Comparison of ENCODE assay signal across 1 cellular context in the genomic region with DNA sequence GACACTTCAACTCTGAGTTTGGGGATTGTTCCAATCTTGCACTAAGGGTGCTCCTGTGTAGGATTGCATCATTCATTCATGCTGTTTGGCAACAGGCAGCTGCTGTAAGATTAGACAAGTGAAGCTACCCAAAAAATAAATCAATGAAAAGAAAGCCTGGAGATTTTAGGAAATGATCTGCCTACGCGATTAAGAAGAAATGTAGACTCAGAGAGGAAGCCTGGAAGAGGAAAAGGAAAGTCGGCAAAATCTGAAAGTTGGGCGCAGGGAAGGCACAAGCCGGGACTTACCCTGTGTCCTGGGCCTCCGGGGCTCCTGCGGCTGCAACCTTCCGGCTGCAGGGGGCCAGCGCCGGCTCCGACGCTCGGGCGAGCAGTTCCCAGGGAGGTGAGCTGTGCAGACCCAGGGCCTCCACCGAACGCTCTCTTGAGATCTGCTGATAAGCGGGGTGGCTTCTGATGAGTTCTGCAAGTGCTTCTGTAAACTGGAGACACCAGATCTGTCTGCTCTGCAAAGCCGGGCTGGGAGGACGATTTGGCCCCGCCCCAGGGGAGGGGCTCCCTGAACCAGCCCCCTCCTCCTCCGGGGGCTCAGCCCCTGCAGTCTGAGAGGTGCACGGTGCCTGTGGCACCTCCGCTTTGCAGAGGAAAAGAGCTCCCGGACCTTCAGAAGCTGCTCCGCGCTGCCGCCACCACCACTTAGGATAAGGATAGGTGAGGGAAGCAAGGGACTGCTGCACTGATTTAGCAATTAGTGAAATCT.
A peak's percentile ranks its signal among the peaks of the same experiment; 100 is the strongest.
TF ChIP-seq lines count a peak whose summit lies in the region.

No MANE protein-coding gene starts in this region.

TF ChIP-seq in SK-N-SH, 30 proteins besides CTCF, POLR2A, EP300 and RAD21 (continued from another document):
- TF ChIP-seq, protein P1, sequence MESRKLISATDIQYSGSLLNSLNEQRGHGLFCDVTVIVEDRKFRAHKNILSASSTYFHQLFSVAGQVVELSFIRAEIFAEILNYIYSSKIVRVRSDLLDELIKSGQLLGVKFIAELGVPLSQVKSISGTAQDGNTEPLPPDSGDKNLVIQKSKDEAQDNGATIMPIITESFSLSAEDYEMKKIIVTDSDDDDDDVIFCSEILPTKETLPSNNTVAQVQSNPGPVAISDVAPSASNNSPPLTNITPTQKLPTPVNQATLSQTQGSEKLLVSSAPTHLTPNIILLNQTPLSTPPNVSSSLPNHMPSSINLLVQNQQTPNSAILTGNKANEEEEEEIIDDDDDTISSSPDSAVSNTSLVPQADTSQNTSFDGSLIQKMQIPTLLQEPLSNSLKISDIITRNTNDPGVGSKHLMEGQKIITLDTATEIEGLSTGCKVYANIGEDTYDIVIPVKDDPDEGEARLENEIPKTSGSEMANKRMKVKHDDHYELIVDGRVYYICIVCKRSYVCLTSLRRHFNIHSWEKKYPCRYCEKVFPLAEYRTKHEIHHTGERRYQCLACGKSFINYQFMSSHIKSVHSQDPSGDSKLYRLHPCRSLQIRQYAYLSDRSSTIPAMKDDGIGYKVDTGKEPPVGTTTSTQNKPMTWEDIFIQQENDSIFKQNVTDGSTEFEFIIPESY (IDR thresholded peaks at IDR 0.05; ENCODE audit: borderline replicate concordance, low read depth), result no peak
- TF ChIP-seq TAF1 (IDR thresholded peaks at IDR 0.05; ENCODE audit: borderline replicate concordance, low read depth, low read length) (peak; percentile 87), RCOR1 (IDR thresholded peaks at IDR 0.05; ENCODE audit: low read length) (no peak), TCF12 (IDR thresholded peaks at IDR 0.05) (no peak; the same call in 1 of the 2 replicates), IRF3 (IDR thresholded peaks at IDR 0.05; ENCODE audit: low read depth, low read length) (no peak), CHD2 (IDR thresholded peaks at IDR 0.05; ENCODE audit: low read length, partially characterized antibody) (no peak), RXRA (IDR thresholded peaks at IDR 0.05; ENCODE audit: borderline replicate concordance, low read depth) (no peak), JUND (IDR thresholded peaks at IDR 0.05) (no peak), TEAD4 (IDR thresholded peaks at IDR 0.05; ENCODE audit: borderline replicate concordance, insufficient read depth) (no peak), SMC3 (IDR thresholded peaks at IDR 0.05; ENCODE audit: low read depth, low read length) (peak; percentile 2), NFIC (IDR thresholded peaks at IDR 0.05; ENCODE audit: borderline replicate concordance) (no peak), FOXJ3 (CRISPR knock-in tag; IDR thresholded peaks at IDR 0.05) (peak; percentile 61; the same call in 1 of the 2 replicates), MEF2A (IDR thresholded peaks at IDR 0.05; ENCODE audit: borderline replicate concordance, low read depth) (no peak), POLR2AphosphoS5 (IDR thresholded peaks at IDR 0.05; ENCODE audit: low read depth, low read length) (peak; percentile 89), FOSL2 (IDR thresholded peaks at IDR 0.05; ENCODE audit: borderline replicate concordance, low read depth) (no peak), MAX (IDR thresholded peaks at IDR 0.05; ENCODE audit: low read depth) (peak; percentile 58; the same call in 1 of the 2 replicates), MXI1 (IDR thresholded peaks at IDR 0.05; ENCODE audit: low read depth, low read length) (peak; percentile 68; the same call in 1 of the 2 replicates)
- TF ChIP-seq, protein P2, sequence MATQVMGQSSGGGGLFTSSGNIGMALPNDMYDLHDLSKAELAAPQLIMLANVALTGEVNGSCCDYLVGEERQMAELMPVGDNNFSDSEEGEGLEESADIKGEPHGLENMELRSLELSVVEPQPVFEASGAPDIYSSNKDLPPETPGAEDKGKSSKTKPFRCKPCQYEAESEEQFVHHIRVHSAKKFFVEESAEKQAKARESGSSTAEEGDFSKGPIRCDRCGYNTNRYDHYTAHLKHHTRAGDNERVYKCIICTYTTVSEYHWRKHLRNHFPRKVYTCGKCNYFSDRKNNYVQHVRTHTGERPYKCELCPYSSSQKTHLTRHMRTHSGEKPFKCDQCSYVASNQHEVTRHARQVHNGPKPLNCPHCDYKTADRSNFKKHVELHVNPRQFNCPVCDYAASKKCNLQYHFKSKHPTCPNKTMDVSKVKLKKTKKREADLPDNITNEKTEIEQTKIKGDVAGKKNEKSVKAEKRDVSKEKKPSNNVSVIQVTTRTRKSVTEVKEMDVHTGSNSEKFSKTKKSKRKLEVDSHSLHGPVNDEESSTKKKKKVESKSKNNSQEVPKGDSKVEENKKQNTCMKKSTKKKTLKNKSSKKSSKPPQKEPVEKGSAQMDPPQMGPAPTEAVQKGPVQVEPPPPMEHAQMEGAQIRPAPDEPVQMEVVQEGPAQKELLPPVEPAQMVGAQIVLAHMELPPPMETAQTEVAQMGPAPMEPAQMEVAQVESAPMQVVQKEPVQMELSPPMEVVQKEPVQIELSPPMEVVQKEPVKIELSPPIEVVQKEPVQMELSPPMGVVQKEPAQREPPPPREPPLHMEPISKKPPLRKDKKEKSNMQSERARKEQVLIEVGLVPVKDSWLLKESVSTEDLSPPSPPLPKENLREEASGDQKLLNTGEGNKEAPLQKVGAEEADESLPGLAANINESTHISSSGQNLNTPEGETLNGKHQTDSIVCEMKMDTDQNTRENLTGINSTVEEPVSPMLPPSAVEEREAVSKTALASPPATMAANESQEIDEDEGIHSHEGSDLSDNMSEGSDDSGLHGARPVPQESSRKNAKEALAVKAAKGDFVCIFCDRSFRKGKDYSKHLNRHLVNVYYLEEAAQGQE (IDR thresholded peaks at IDR 0.05; ENCODE audit: low read depth, low read length), result no peak
- TF ChIP-seq, protein P3, sequence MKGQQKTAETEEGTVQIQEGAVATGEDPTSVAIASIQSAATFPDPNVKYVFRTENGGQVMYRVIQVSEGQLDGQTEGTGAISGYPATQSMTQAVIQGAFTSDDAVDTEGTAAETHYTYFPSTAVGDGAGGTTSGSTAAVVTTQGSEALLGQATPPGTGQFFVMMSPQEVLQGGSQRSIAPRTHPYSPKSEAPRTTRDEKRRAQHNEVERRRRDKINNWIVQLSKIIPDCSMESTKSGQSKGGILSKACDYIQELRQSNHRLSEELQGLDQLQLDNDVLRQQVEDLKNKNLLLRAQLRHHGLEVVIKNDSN (IDR thresholded peaks at IDR 0.05; ENCODE audit: borderline replicate concordance, low read depth), result no peak
